In genomic region chr12:28780096-28780495, GRCh38 we compare ENCODE assay signal across 13 cellular contexts.
DNase-seq lines count a peak whose midpoint lies in the region; ATAC-seq, FAIRE-seq and TF ChIP-seq lines count a peak whose summit lies in the region.
"Had no signal": no experiment of that assay in that cellular context is flagged by ENCODE, and none has a peak within 500 bp of the region (broad histone marks: within the 10 kb centered on the region; RNA-seq: fewer than 3 reads in every experiment).

No MANE protein-coding gene starts in this region.

- DNase-seq in AG09309 (ENCODE audit: low read depth) (peak; percentile 39), LHCN-M2 (ENCODE audit: low read depth) (peak; percentile 49), K562 (ENCODE audit: extremely low read depth in 1 of 4, low spot score in 3 of 4) (peak in 1 of 4 experiments; percentile 38), left colon (no peak), natural killer cell (no peak), T-cell (no peak)
- no peak for DNase-seq in activated naive CD4-positive, alpha-beta T cell treated with Interleukin-2 at 50 U/mL for 16 hours
- no peak for DNase-seq in activated CD4-positive, alpha-beta T cell treated with anti-CD3 and anti-CD28 coated beads, Interleukin-2, amount 50 U/mL, for 1 hour
- DNase-seq: esophagus squamous epithelium had no signal

- no peak overlapping the region for H3K4me3 ChIP-seq in AG09309 (ENCODE audit: control insufficient read depth, low read depth, low read length)
- no peak overlapping the region for H3K4me3 ChIP-seq in K562
- H3K4me3 ChIP-seq: ascending aorta; BLaER1 treated with 17β-estradiol and CSF1 and Interleukin-3, amounts not matched to agents 10 nM and 100 nM; esophagus squamous epithelium had no signal

- no peaks in the 10 kb centered on the region for H3K9me1 ChIP-seq in K562 (ENCODE audit: control insufficient read depth, insufficient read depth, low read length)

- POLR2A ChIA-PET in K562 (lab: Yijun Ruan, JAX): no interaction called here
- POLR2A ChIA-PET in T-cell (lab: Charles Lee): interaction anchor here in 1 of 2 donors (0.6 kb wide), 1 partner anchor 826 kb away, joined by 6 read pairs; no protein-coding TSS in a partner anchor

- no peaks in the 10 kb centered on the region for H3K27me3 Mint-ChIP-seq in natural killer cell (ENCODE audit: low read depth in 2 of 2)
- H3K27me3 Mint-ChIP-seq in T-cell: no peaks in the 10 kb centered on the region

- TF ChIP-seq POLR2A in K562 (conservative IDR thresholded peaks at IDR 0.05): no peak

- H2AFZ ChIP-seq in K562 (ENCODE audit: low read depth, low read length): no peak overlapping the region

- H4K20me1 ChIP-seq in K562 (replicated peaks; ENCODE audit: control insufficient read depth, insufficient read depth, low read length): no peaks in the 10 kb centered on the region
- H4K20me1 ChIP-seq: BLaER1 treated with 17β-estradiol and CSF1 and Interleukin-3, amounts not matched to agents 10 nM and 100 nM had no signal

- no peak for FAIRE-seq in K562 (lab: Jason Lieb, UNC)
- FAIRE-seq: GM12891 had no signal

- H3K4me1 ChIP-seq in K562 (replicated peaks in 1 of 2; ENCODE audit: control insufficient read depth in 2 of 2, insufficient read depth in 2 of 2, low read length in 2 of 2): peaks cover 0 to 6% of the 10 kb centered on the region in 2 experiments; a peak in 1 of 5 replicates
- H3K4me1 ChIP-seq: ascending aorta, esophagus squamous epithelium had no signal

- 24% methylated on average over 2 of the region's 2 CpGs for WGBS in K562 (ENCODE audit: insufficient coverage, low coverage, missing lambda C conversion rate)

- ATAC-seq in K562 (no peak), left colon (peak; percentile 78), natural killer cell (no peak), T-cell (replicated peaks in 1 of 4) (no peak)

- no peaks in the 10 kb centered on the region for H3K9me3 ChIP-seq in K562 (replicated peaks; ENCODE audit: control insufficient read depth, insufficient read depth, low read depth, low read length)
- H3K9me3 ChIP-seq: ascending aorta; BLaER1 treated with 17β-estradiol and CSF1 and Interleukin-3, amounts not matched to agents 10 nM and 100 nM; esophagus squamous epithelium had no signal

- no peaks in the 10 kb centered on the region for H3K79me2 ChIP-seq in K562 (ENCODE audit: control insufficient read depth, insufficient read depth, low read length)

- no peaks in the 10 kb centered on the region for H3K27me3 ChIP-seq in K562 (ENCODE audit: control insufficient read depth in 2 of 2, insufficient read depth in 2 of 2, low read length in 2 of 2)
- H3K27me3 ChIP-seq: ascending aorta; BLaER1 treated with 17β-estradiol and CSF1 and Interleukin-3, amounts not matched to agents 10 nM and 100 nM; esophagus squamous epithelium had no signal

- no TSS peak for BruUV-seq in K562 (replicated peaks; lab: Mats Ljungman, UMichigan)

- H3K27ac Mint-ChIP-seq in natural killer cell: no peak overlapping the region
- H3K27ac Mint-ChIP-seq in T-cell: no peak overlapping the region

- H3K27ac ChIP-seq in K562 (ENCODE audit: extremely low read depth, low read depth, low read length): no peak overlapping the region
- H3K27ac ChIP-seq: ascending aorta; BLaER1 treated with 17β-estradiol and CSF1 and Interleukin-3, amounts not matched to agents 10 nM and 100 nM; esophagus squamous epithelium; KMS-11 had no signal

- H3K36me3 Mint-ChIP-seq in natural killer cell (no peaks in the 10 kb centered on the region), T-cell (no peaks in the 10 kb centered on the region)

- intact Hi-C loops in K562 (cut with micrococcal nuclease) (no loop called here), left colon (cut with DNase I, micrococcal nuclease) (no loop called here), natural killer cell (cut with micrococcal nuclease) (no loop called here)

- peaks cover 4 to 11% of the 10 kb centered on the region in 2 donors for H3K9me3 Mint-ChIP-seq in natural killer cell
- peaks cover 0 to 4% (median 0%) of the 10 kb centered on the region in 3 donors for H3K9me3 Mint-ChIP-seq in T-cell

- H3K36me3 ChIP-seq in K562 (ENCODE audit: control insufficient read depth, insufficient read depth, low read length): no peaks in the 10 kb centered on the region
- H3K36me3 ChIP-seq: ascending aorta; BLaER1 treated with 17β-estradiol and CSF1 and Interleukin-3, amounts not matched to agents 10 nM and 100 nM; esophagus squamous epithelium had no signal

- H3K4me2 ChIP-seq in K562 (ENCODE audit: insufficient read depth, low read length): no peak overlapping the region
- H3K4me2 ChIP-seq: KMS-11 had no signal

- no peak for TF ChIP-seq RAD21 in K562 (CRISPR knock-in tag; conservative IDR thresholded peaks at IDR 0.05 in 1 of 2, IDR thresholded peaks at IDR 0.05 in 1 of 2)

- TF ChIP-seq EP300 in K562 (IDR thresholded peaks at IDR 0.05; ENCODE audit: low read length): no peak

- H3K4me3 Mint-ChIP-seq in natural killer cell (no peak overlapping the region), T-cell (no peak overlapping the region)

- no peaks in the 10 kb centered on the region for H3K4me1 Mint-ChIP-seq in natural killer cell
- no peaks in the 10 kb centered on the region for H3K4me1 Mint-ChIP-seq in T-cell

- TF ChIP-seq CTCF in AG09309 (IDR thresholded peaks at IDR 0.05; ENCODE audit: control insufficient read depth, insufficient read depth, low read depth, low read length, missing control alignments) (no peak), K562 (IDR thresholded peaks at IDR 0.05 in 2 of 3, conservative IDR thresholded peaks at IDR 0.05 in 1 of 3; ENCODE audit: insufficient read depth in 2 of 3, low read depth in 1 of 3, low read length in 3 of 3) (no peak), natural killer cell (IDR thresholded peaks at IDR 0.05) (no peak)

- CTCF ChIA-PET in K562 (lab: Yijun Ruan, JAX; ENCODE audit: low intra/inter-chr PET ratio): no interaction called here
- CTCF ChIA-PET in T-cell (lab: Charles Lee): no interaction called here

- no peak overlapping the region for H3K9ac ChIP-seq in K562 (ENCODE audit: insufficient read depth in 1 of 2, low read depth in 2 of 2, low read length in 2 of 2)
- H3K9ac ChIP-seq: BLaER1 treated with 17β-estradiol and CSF1 and Interleukin-3, amounts not matched to agents 10 nM and 100 nM; KMS-11 had no signal

- in situ Hi-C loops in K562 (cut with MboI): no loop called here

TF ChIP-seq in K562, 482 proteins besides CTCF, POLR2A, EP300 and RAD21 (continues in another document):
- TF ChIP-seq MTA1 (IDR thresholded peaks at IDR 0.05; ENCODE audit: borderline replicate concordance) (no peak), NR2F6 (CRISPR knock-in tag; IDR thresholded peaks at IDR 0.05) (no peak), PBX2 (CRISPR knock-in tag; IDR thresholded peaks at IDR 0.05; ENCODE audit: low read depth) (no peak), PBX2 (tag; conservative IDR thresholded peaks at IDR 0.05; ENCODE audit: low read depth) (no peak), ATF3 (IDR thresholded peaks at IDR 0.05) (peak; percentile 90), ATF3 (CRISPR knock-in tag; conservative IDR thresholded peaks at IDR 0.05) (no peak), TFE3 (CRISPR knock-in tag; IDR thresholded peaks at IDR 0.05) (no peak), MEIS2 (IDR thresholded peaks at IDR 0.05; ENCODE audit: partially characterized antibody) (peak; percentile 27), FOSL1 (tag; conservative IDR thresholded peaks at IDR 0.05) (peak; percentile 98), CGGBP1 (CRISPR knock-in tag; IDR thresholded peaks at IDR 0.05) (no peak), HNRNPUL1 (IDR thresholded peaks at IDR 0.05; ENCODE audit: low read length) (no peak), COPS2 (conservative IDR thresholded peaks at IDR 0.05) (no peak), ZNF707 (CRISPR knock-in tag; conservative IDR thresholded peaks at IDR 0.05) (no peak)

Comparison
In these comparisons a context has a peak if more than half of its experiments do, and no peak if none do; other contexts are left out.
1. DNase-seq: peak in AG09309 (single experiment) and LHCN-M2 (single experiment); none in left colon (0 of 2), activated naive CD4-positive, alpha-beta T cell treated with Interleukin-2 at 50 U/mL for 16 hours (single experiment), natural killer cell (single experiment), activated CD4-positive, alpha-beta T cell treated with anti-CD3 and anti-CD28 coated beads, Interleukin-2, amount 50 U/mL, for 1 hour (single experiment) and T-cell (0 of 34).